ENCODE assay signal across 17 cellular contexts in the genomic region with DNA sequence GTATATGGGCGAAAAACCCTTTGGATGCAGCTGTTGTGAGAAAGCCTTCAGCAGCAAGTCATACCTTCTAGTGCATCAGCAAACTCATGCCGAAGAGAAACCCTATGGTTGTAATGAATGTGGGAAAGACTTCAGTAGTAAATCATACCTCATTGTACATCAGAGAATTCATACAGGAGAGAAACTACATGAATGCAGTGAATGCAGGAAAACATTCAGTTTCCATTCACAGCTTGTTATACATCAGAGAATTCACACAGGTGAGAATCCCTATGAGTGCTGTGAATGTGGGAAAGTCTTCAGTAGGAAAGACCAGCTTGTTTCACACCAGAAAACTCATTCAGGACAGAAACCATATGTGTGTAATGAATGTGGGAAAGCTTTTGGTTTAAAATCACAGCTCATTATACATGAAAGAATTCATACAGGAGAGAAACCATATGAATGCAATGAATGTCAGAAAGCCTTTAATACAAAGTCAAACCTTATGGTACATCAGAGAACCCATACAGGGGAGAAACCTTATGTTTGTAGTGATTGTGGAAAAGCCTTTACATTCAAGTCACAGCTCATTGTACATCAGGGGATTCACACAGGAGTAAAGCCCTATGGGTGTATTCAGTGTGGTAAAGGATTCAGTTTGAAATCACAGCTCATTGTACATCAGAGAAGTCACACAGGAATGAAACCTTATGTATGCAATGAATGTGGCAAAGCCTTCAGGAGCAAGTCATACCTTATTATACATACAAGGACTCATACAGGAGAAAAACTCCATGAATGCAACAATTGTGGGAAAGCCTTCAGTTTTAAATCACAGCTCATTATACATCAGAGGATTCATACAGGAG. TPM values are rescaled to one million over a fixed set of nuclear protein-coding genes. Genes with fewer than 3 reads are reported as not detected.
A peak's percentile ranks its signal among the peaks of the same experiment; 100 is the strongest.
DNase-seq lines count a peak whose midpoint lies in the region; ATAC-seq and TF ChIP-seq lines count a peak whose summit lies in the region.
"Had no signal": no experiment of that assay in that cellular context is flagged by ENCODE, and none has a peak within 500 bp of the region (broad histone marks: within the 10 kb centered on the region; RNA-seq: fewer than 3 reads in every experiment).

No MANE protein-coding gene starts in this region.

- no peak overlapping the region for H3K4me2 ChIP-seq in PC-9
- H3K4me2 ChIP-seq in smooth muscle cell: no peak overlapping the region

- no peaks in the 10 kb centered on the region for H3K4me1 ChIP-seq in PC-9 (replicated peaks; ENCODE audit: insufficient read depth)
- no peaks in the 10 kb centered on the region for H3K4me1 ChIP-seq in smooth muscle cell (ENCODE audit: low read depth)
- H3K4me1 ChIP-seq: spleen, upper lobe of right lung had no signal

- no peak overlapping the region for H3K4me3 Mint-ChIP-seq in activated CD4-positive, alpha-beta T cell treated with anti-CD3 and anti-CD28 coated beads, Interleukin-2, amount 10 ng/mL, durations not matched to agents 7 days and 5 days
- H3K4me3 Mint-ChIP-seq in activated CD4-positive, alpha-beta T cell treated with anti-CD3 and anti-CD28 coated beads, Interleukin-2, amount 10 ng/mL, durations not matched to agents 24 days and 14 days: no peak overlapping the region
- H3K4me3 Mint-ChIP-seq: activated B cell treated with CpG ODN at 0.5 μM for 24 hours, immature natural killer cell had no signal

- TF ChIP-seq CTCF in PC-9 (conservative IDR thresholded peaks at IDR 0.05) (no peak), fibroblast of mammary gland (conservative IDR thresholded peaks at IDR 0.05; ENCODE audit: control insufficient read depth, insufficient read depth, low read depth, low read length) (no peak), smooth muscle cell (IDR thresholded peaks at IDR 0.05; ENCODE audit: borderline replicate concordance, insufficient read depth, poor library complexity, severe bottlenecking) (no peak)

- H3K27ac ChIP-seq in PC-9 (no peak overlapping the region), smooth muscle cell (ENCODE audit: low read depth) (no peak overlapping the region)
- H3K27ac ChIP-seq: spleen, upper lobe of right lung had no signal

- CTCF ChIA-PET in activated CD4-positive, alpha-beta T cell treated with anti-CD3 and anti-CD28 coated beads, Interleukin-2, amount 10 ng/mL, durations not matched to agents 7 days and 5 days (lab: Charles Lee): interaction anchor here (1.0 to 2.8 kb wide), 5 partner anchors 21 to 244 kb away, joined by 3 to 8 read pairs (median 3); a partner anchor contains a TSS
- CTCF ChIA-PET in PC-9 (lab: Charles Lee): no interaction called here

- H3K36me3 Mint-ChIP-seq in activated CD4-positive, alpha-beta T cell treated with anti-CD3 and anti-CD28 coated beads, Interleukin-2, amount 10 ng/mL, durations not matched to agents 7 days and 5 days (ENCODE audit: low read depth): peaks cover 70% of the 10 kb centered on the region
- H3K36me3 Mint-ChIP-seq in activated CD4-positive, alpha-beta T cell treated with anti-CD3 and anti-CD28 coated beads, Interleukin-2, amount 10 ng/mL, durations not matched to agents 24 days and 14 days (ENCODE audit: low read depth): peaks cover 68% of the 10 kb centered on the region

- peak overlapping the region; percentile 29; the same call in 1 of the 2 replicates for H3K4me3 ChIP-seq in PC-9
- H3K4me3 ChIP-seq in fibroblast of mammary gland (ENCODE audit: control insufficient read depth, low read depth, low read length): no peak overlapping the region
- H3K4me3 ChIP-seq in smooth muscle cell: peak overlapping the region; percentile 1
- H3K4me3 ChIP-seq: upper lobe of right lung had no signal

- peaks cover 62% of the 10 kb centered on the region for H3K9me3 Mint-ChIP-seq in activated CD4-positive, alpha-beta T cell treated with anti-CD3 and anti-CD28 coated beads, Interleukin-2, amount 10 ng/mL, durations not matched to agents 7 days and 5 days
- peaks cover 34% of the 10 kb centered on the region for H3K9me3 Mint-ChIP-seq in activated CD4-positive, alpha-beta T cell treated with anti-CD3 and anti-CD28 coated beads, Interleukin-2, amount 10 ng/mL, durations not matched to agents 24 days and 14 days

- H3K27me3 Mint-ChIP-seq in activated CD4-positive, alpha-beta T cell treated with anti-CD3 and anti-CD28 coated beads, Interleukin-2, amount 10 ng/mL, durations not matched to agents 7 days and 5 days: no peaks in the 10 kb centered on the region
- H3K27me3 Mint-ChIP-seq in activated CD4-positive, alpha-beta T cell treated with anti-CD3 and anti-CD28 coated beads, Interleukin-2, amount 10 ng/mL, durations not matched to agents 24 days and 14 days: no peaks in the 10 kb centered on the region
- H3K27me3 Mint-ChIP-seq: activated B cell treated with CpG ODN at 0.5 μM for 24 hours had no signal

- POLR2A ChIA-PET in activated CD4-positive, alpha-beta T cell treated with anti-CD3 and anti-CD28 coated beads, Interleukin-2, amount 10 ng/mL, durations not matched to agents 7 days and 5 days (lab: Charles Lee): no interaction called here
- POLR2A ChIA-PET in PC-9 (lab: Charles Lee; ENCODE audit: unreplicated experiment): interaction anchor here (0.6 to 0.9 kb wide), 2 partner anchors 72 to 125 kb away, joined by 5 to 7 read pairs; no protein-coding TSS in a partner anchor

- 98% methylated on average over 2 of the region's 2 CpGs for WGBS in smooth muscle cell (ENCODE audit: low lambda C conversion rate)

- no peaks in the 10 kb centered on the region for H3K4me1 Mint-ChIP-seq in activated CD4-positive, alpha-beta T cell treated with anti-CD3 and anti-CD28 coated beads, Interleukin-2, amount 10 ng/mL, durations not matched to agents 7 days and 5 days
- H3K4me1 Mint-ChIP-seq in activated CD4-positive, alpha-beta T cell treated with anti-CD3 and anti-CD28 coated beads, Interleukin-2, amount 10 ng/mL, durations not matched to agents 24 days and 14 days: no peaks in the 10 kb centered on the region
- H3K4me1 Mint-ChIP-seq: activated B cell treated with CpG ODN at 0.5 μM for 24 hours had no signal

- H2AFZ ChIP-seq in PC-9: no peak overlapping the region
- H2AFZ ChIP-seq in smooth muscle cell (ENCODE audit: low read depth): no peak overlapping the region

- no peak for DNase-seq in activated CD4-positive, alpha-beta T cell treated with anti-CD3 and anti-CD28 coated beads, Interleukin-2, amount 10 ng/mL, durations not matched to agents 7 days and 5 days
- no peak for DNase-seq in activated CD4-positive, alpha-beta T cell treated with anti-CD3 and anti-CD28 coated beads, Interleukin-2, amount 10 ng/mL, durations not matched to agents 24 days and 14 days
- DNase-seq in PC-9 (no peak), fibroblast of mammary gland (ENCODE audit: low read depth) (peak; percentile 26), smooth muscle cell (lab: John Stamatoyannopoulos, UW; ENCODE audit: unreplicated experiment) (no peak), hepatic stellate cell (ENCODE audit: low spot score) (no peak), NCI-H2107 (lab: John Stamatoyannopoulos, UW) (no peak)
- DNase-seq: activated B cell treated with CpG ODN at 0.5 μM for 24 hours, activated T-cell treated with anti-CD3 and anti-CD28 coated beads for 4 hours, immature natural killer cell, spleen, upper lobe of right lung had no signal

- no peak overlapping the region for H3K9ac ChIP-seq in smooth muscle cell (ENCODE audit: low read depth)

- BruUV-seq in PC-9 (replicated peaks; lab: Mats Ljungman, UMichigan): no TSS peak

- H3K9me3 ChIP-seq in PC-9 (ENCODE audit: insufficient read depth, low read depth) (peaks cover 79% of the 10 kb centered on the region), smooth muscle cell (replicated peaks; ENCODE audit: low read depth) (peaks cover 76% of the 10 kb centered on the region)

- H3K36me3 ChIP-seq in PC-9 (ENCODE audit: low read depth) (peaks cover 42% of the 10 kb centered on the region), smooth muscle cell (ENCODE audit: low read depth) (peaks cover 50% of the 10 kb centered on the region)

- H3K27me3 ChIP-seq in PC-9 (ENCODE audit: insufficient read depth, low read depth) (no peaks in the 10 kb centered on the region), smooth muscle cell (ENCODE audit: low read depth) (no peaks in the 10 kb centered on the region)
- H3K27me3 ChIP-seq: spleen, upper lobe of right lung had no signal

- no peaks in the 10 kb centered on the region for H3K9me2 ChIP-seq in PC-9 (ENCODE audit: insufficient read depth)

- H4K20me1 ChIP-seq in PC-9 (ENCODE audit: insufficient read depth): no peaks in the 10 kb centered on the region
- no peaks in the 10 kb centered on the region for H4K20me1 ChIP-seq in smooth muscle cell (ENCODE audit: low read depth)

- H3K79me2 ChIP-seq in PC-9 (ENCODE audit: low read depth) (no peaks in the 10 kb centered on the region), smooth muscle cell (ENCODE audit: low read depth) (no peaks in the 10 kb centered on the region)

- intact Hi-C loops in activated CD4-positive, alpha-beta T cell treated with anti-CD3 and anti-CD28 coated beads, Interleukin-2, amount 10 ng/mL, durations not matched to agents 24 days and 14 days (cut with micrococcal nuclease): no loop called here
- intact Hi-C loops in PC-9 (cut with micrococcal nuclease; ENCODE audit: unreplicated experiment): no loop called here

- H3K27ac Mint-ChIP-seq in activated CD4-positive, alpha-beta T cell treated with anti-CD3 and anti-CD28 coated beads, Interleukin-2, amount 10 ng/mL, durations not matched to agents 7 days and 5 days: peak overlapping the region; percentile 36
- no peak overlapping the region for H3K27ac Mint-ChIP-seq in activated CD4-positive, alpha-beta T cell treated with anti-CD3 and anti-CD28 coated beads, Interleukin-2, amount 10 ng/mL, durations not matched to agents 24 days and 14 days
- H3K27ac Mint-ChIP-seq: activated B cell treated with CpG ODN at 0.5 μM for 24 hours had no signal

- H3F3A ChIP-seq in PC-9 (ENCODE audit: insufficient read depth, low read depth) (peaks cover 34% of the 10 kb centered on the region), smooth muscle cell (ENCODE audit: low read depth) (peaks cover 22% of the 10 kb centered on the region)

- no peak for ATAC-seq in HG02870 (IDR thresholded peaks at IDR 0.05; ENCODE audit: unreplicated experiment)
- ATAC-seq: upper lobe of right lung had no signal

RNA-seq across cellular contexts. Expression of a gene that starts 21.4 kb away (rescaled TPM):
- 10 to 100 TPM; 22.1 to 23.4 TPM for total RNA-seq in activated CD4-positive, alpha-beta T cell treated with anti-CD3 and anti-CD28 coated beads, Interleukin-2, amount 10 ng/mL, durations not matched to agents 7 days and 5 days
- 17.2 and 19.4 TPM in 2 replicates for total RNA-seq in activated CD4-positive, alpha-beta T cell treated with anti-CD3 and anti-CD28 coated beads, Interleukin-2, amount 10 ng/mL, durations not matched to agents 24 days and 14 days
- 14.0 and 14.7 TPM in 2 replicates for total RNA-seq in PC-9 (2021)
- 25.1 and 37.2 TPM in 2 replicates for total RNA-seq in smooth muscle cell
- 9.4 and 9.8 TPM in 2 replicates for polyA plus RNA-seq in smooth muscle cell

RNA-seq across cellular contexts. Expression of a gene that starts 33.0 kb away (rescaled TPM):
- total RNA-seq in activated CD4-positive, alpha-beta T cell treated with anti-CD3 and anti-CD28 coated beads, Interleukin-2, amount 10 ng/mL, durations not matched to agents 7 days and 5 days: not detected
- not detected in 2 replicates for total RNA-seq in activated CD4-positive, alpha-beta T cell treated with anti-CD3 and anti-CD28 coated beads, Interleukin-2, amount 10 ng/mL, durations not matched to agents 24 days and 14 days
- total RNA-seq in PC-9 (2021) (not detected in 2 replicates), smooth muscle cell (not detected in 2 replicates)
- not detected in 2 replicates for polyA plus RNA-seq in smooth muscle cell
- total RNA-seq: activated B cell treated with CpG ODN at 0.5 μM for 24 hours, bronchial epithelial cell, SK-MEL-5, spleen, upper lobe of right lung had no signal
- polyA plus RNA-seq: esophagus, immature natural killer cell, neural cell, spleen had no signal
